In genomic region chr19:35270381-35270811, GRCh38 we compare ENCODE assay signal across 12 cellular contexts. TPM values are rescaled to one million over a fixed set of nuclear protein-coding genes. Genes with fewer than 3 reads are reported as not detected.
DNase-seq lines count a peak whose midpoint lies in the region; ATAC-seq and TF ChIP-seq lines count a peak whose summit lies in the region.
"Had no signal": no experiment of that assay in that cellular context is flagged by ENCODE, and none has a peak within 500 bp of the region (broad histone marks: within the 10 kb centered on the region; RNA-seq: fewer than 3 reads in every experiment).

No MANE protein-coding gene starts in this region.

- TF ChIP-seq CTCF in HCT116 (IDR thresholded peaks at IDR 0.05 in 2 of 3, conservative IDR thresholded peaks at IDR 0.05 in 1 of 3; ENCODE audit: borderline replicate concordance in 1 of 3, insufficient read depth in 1 of 3, low read depth in 2 of 3, low read length in 2 of 3) = no peak

- H3K4me3 ChIP-seq in BLaER1 = peak overlapping the region; percentile 95; the same call in 1 of the 2 replicates
- peak overlapping the region; percentile 42 to 61; a peak in 3 of 4 replicates for H3K4me3 ChIP-seq in HCT116 (replicated peaks in 1 of 2; ENCODE audit: low read depth in 1 of 2, low read length in 2 of 2)

- H3K27ac Mint-ChIP-seq in naive B cell = peak overlapping the region in 4 of 6 donors; percentile 39 to 82 (median 60)

- H3K4me1 ChIP-seq in BLaER1 (peaks cover 53% of the 10 kb centered on the region), HCT116 (ENCODE audit: control insufficient read depth in 1 of 2, insufficient read depth in 2 of 2, low read length in 2 of 2) (peaks cover 7 to 27% of the 10 kb centered on the region in 2 experiments; a peak in 3 of 4 replicates)

- no peaks in the 10 kb centered on the region for H3K9me3 ChIP-seq in BLaER1
- H3K9me3 ChIP-seq in HCT116 (ENCODE audit: control insufficient read depth in 1 of 2, insufficient read depth in 1 of 2, low read depth in 1 of 2, low read length in 2 of 2) = no peaks in the 10 kb centered on the region

- H3K36me3 ChIP-seq in BLaER1 (peaks cover 54% of the 10 kb centered on the region), HCT116 (ENCODE audit: control insufficient read depth in 1 of 2, insufficient read depth in 2 of 2, low read length in 2 of 2) (peaks cover 14 to 19% of the 10 kb centered on the region in 2 experiments; a peak in 3 of 4 replicates)

- TF ChIP-seq RAD21 in HCT116 (IDR thresholded peaks at IDR 0.05; ENCODE audit: low read depth) = no peak

- H3K9ac ChIP-seq in BLaER1 = peak overlapping the region; percentile 45; the same call in 1 of the 2 replicates
- H3K9ac ChIP-seq in HCT116 (ENCODE audit: low read length) = 0 out of 2 replicates have a peak overlapping the region, but pooled peaks have one; percentile 37

- H3K4me2 ChIP-seq in BLaER1 (peak overlapping the region; percentile 82), HCT116 (ENCODE audit: low read length) (peak overlapping the region; percentile 72)

- POLR2A ChIA-PET in HCT116 (lab: Charles Lee) = no interaction called here

- H3K79me2 ChIP-seq in HCT116 (ENCODE audit: insufficient read depth, low read length) = peaks cover 25% of the 10 kb centered on the region; the same call in 1 of the 2 replicates

- RAD21 ChIA-PET in HCT116 (lab: Charles Lee; ENCODE audit: low non-redundant PET in 1 of 2, low total read pairs in 2 of 2, uncharacterized antibody in 2 of 2, unreplicated experiment in 2 of 2) = no interaction called here

- peaks cover 43 to 69% (median 62%) of the 10 kb centered on the region in 3 donors for H3K4me1 Mint-ChIP-seq in naive B cell

- no peak for TF ChIP-seq POLR2A in HCT116 (IDR thresholded peaks at IDR 0.05; ENCODE audit: borderline replicate concordance, extremely low read depth, insufficient read depth, insufficient read length)

- ATAC-seq in HCT116 (no peak), naive B cell (ENCODE audit: low read depth in 2 of 2) (no peak), GM21423 (IDR thresholded peaks at IDR 0.05; ENCODE audit: unreplicated experiment) (no peak)

- no peak for DNase-seq in HCT116 (ENCODE audit: low read depth, low spot score)
- DNase-seq in naive B cell = no peak
- no peak for DNase-seq in retina
- DNase-seq in NCI-H226 = no peak
- DNase-seq in activated CD4-positive, CD25-positive, alpha-beta regulatory T cell (lab: John Stamatoyannopoulos, UW) = no peak
- DNase-seq: NCI-H1092 treated with DMSO at 0.1 percent for 48 hours had no signal

- H3K27me3 Mint-ChIP-seq in naive B cell = no peaks in the 10 kb centered on the region

- no peak overlapping the region for H2AFZ ChIP-seq in HCT116 (ENCODE audit: low read depth, low read length, poor library complexity, severe bottlenecking)

- peak overlapping the region in 7 of 8 donors; percentile 52 to 88 (median 77) for H3K4me3 Mint-ChIP-seq in naive B cell

- H4K20me1 ChIP-seq in BLaER1 (peaks cover 20% of the 10 kb centered on the region; the same call in 1 of the 2 replicates), HCT116 (ENCODE audit: insufficient read depth) (no peaks in the 10 kb centered on the region)

- no TSS peak for BruUV-seq in HCT116 (replicated peaks; lab: Mats Ljungman, UMichigan)

- intact Hi-C loops in HCT116 (cut with micrococcal nuclease) = no loop called here

- H3K27me3 ChIP-seq in BLaER1 = no peaks in the 10 kb centered on the region
- H3K27me3 ChIP-seq in HCT116 (ENCODE audit: insufficient read depth, low read length) = no peaks in the 10 kb centered on the region

- CTCF ChIA-PET in HCT116 (lab: Charles Lee) = no interaction called here

- H3K27ac ChIP-seq in BLaER1 = no peak overlapping the region
- no peak overlapping the region; the same call in 1 of the 2 replicates for H3K27ac ChIP-seq in HCT116 (ENCODE audit: low read depth, low read length)
- peak overlapping the region; percentile 72 for H3K27ac ChIP-seq in angular gyrus (ENCODE audit: low read depth, low read length)

- H3K9me3 Mint-ChIP-seq in naive B cell = no peaks in the 10 kb centered on the region

- peaks cover 6 to 26% of the 10 kb centered on the region in 2 donors for H3K36me3 Mint-ChIP-seq in naive B cell

- no peaks in the 10 kb centered on the region for H3K9me2 ChIP-seq in HCT116 (ENCODE audit: insufficient read depth)

TF ChIP-seq in HCT116, 20 proteins besides CTCF, POLR2A, EP300 and RAD21:
- no peak for TF ChIP-seq EZH2phosphoT487 (IDR thresholded peaks at IDR 0.05; ENCODE audit: borderline replicate concordance)

RNA-seq across cellular contexts. Expression of gene USF2, which starts 1.6 kb away (rescaled TPM):
- 98.4 TPM for total RNA-seq in HCT116 (2021; ENCODE audit: unreplicated experiment)
- 92.9 and 106 TPM in 2 replicates for polyA plus RNA-seq in HCT116 (2012)
- polyA plus RNA-seq in naive B cell (ENCODE audit: low read depth in 6 of 6) = 10 to 100 TPM in 4 of 6 donors, 1 to 10 TPM in 2; 1.9 to 15.5 (median 10.4) TPM

RNA-seq across cellular contexts. Expression of gene HAMP, which starts 11.9 kb away (rescaled TPM):
- total RNA-seq in HCT116 (2021; ENCODE audit: unreplicated experiment) = not detected
- not detected in 2 replicates for polyA plus RNA-seq in HCT116 (2012)
- polyA plus RNA-seq in naive B cell (ENCODE audit: low read depth in 6 of 6) = under 1 TPM in 1 of 6 donors, not detected in 5; 0.12 TPM
- total RNA-seq: bronchial epithelial cell, fibroblast of villous mesenchyme, lower leg skin had no signal

RNA-seq across cellular contexts. Expression of gene MAG, which starts 21.6 kb away (rescaled TPM):
- total RNA-seq in HCT116 (2021; ENCODE audit: unreplicated experiment) = 0.17 TPM
- 0.06 and 0.23 TPM in 2 replicates for polyA plus RNA-seq in HCT116 (2012)
- polyA plus RNA-seq in naive B cell (ENCODE audit: low read depth in 6 of 6) = under 1 TPM in 4 of 6 donors, not detected in 2; 0.12 to 0.41 (median 0.29) TPM
- total RNA-seq: bronchial epithelial cell, fibroblast of villous mesenchyme had no signal

RNA-seq across cellular contexts. Expression of gene LSR, which starts 21.6 kb away (rescaled TPM):
- 211 TPM for total RNA-seq in HCT116 (2021; ENCODE audit: unreplicated experiment)
- 486 and 684 TPM in 2 replicates for polyA plus RNA-seq in HCT116 (2012)
- polyA plus RNA-seq in naive B cell (ENCODE audit: low read depth in 6 of 6) = 10 to 100 TPM; 11.7 to 46.3 (median 34.8) TPM

RNA-seq across cellular contexts. Expression of gene FAM187B, which starts 41.9 kb away (rescaled TPM):
- total RNA-seq in HCT116 (2021; ENCODE audit: unreplicated experiment) = not detected
- polyA plus RNA-seq in HCT116 (2012) = not detected in 2 replicates
- polyA plus RNA-seq in naive B cell (ENCODE audit: low read depth in 6 of 6) = not detected
- total RNA-seq: bronchial epithelial cell, fibroblast of villous mesenchyme, lower leg skin had no signal
